ENCODE assay signal across 1 cellular context in genomic region chr5:157948738-157949410, GRCh38.
TF ChIP-seq lines count a peak whose summit lies in the region.

No MANE protein-coding gene starts in this region.

TF ChIP-seq in K562, 482 proteins besides CTCF, POLR2A, EP300 and RAD21 (continued from another document and continues in another):
- TF ChIP-seq STAT6 (CRISPR knock-in tag; IDR thresholded peaks at IDR 0.05) (no peak), RCOR1 (IDR thresholded peaks at IDR 0.05; ENCODE audit: borderline replicate concordance in 1 of 2, low read depth in 2 of 2, low read length in 2 of 2) (peak in 1 of 2 experiments; percentile 35; a peak in 1 of 4 replicates), HNRNPK (IDR thresholded peaks at IDR 0.05; ENCODE audit: low read depth, low read length, poor library complexity, severe bottlenecking) (no peak), TBP (optimal IDR thresholded peaks at IDR 0.05; ENCODE audit: low read depth, low read length) (peak; percentile 20), PCBP2 (IDR thresholded peaks at IDR 0.05; ENCODE audit: low read depth, low read length, poor library complexity, severe bottlenecking) (no peak), ZNF277 (CRISPR knock-in tag; IDR thresholded peaks at IDR 0.05; ENCODE audit: borderline replicate concordance) (no peak), ETV6 (IDR thresholded peaks at IDR 0.05; ENCODE audit: borderline replicate concordance in 1 of 2, low read depth in 2 of 2, low read length in 1 of 2) (no peak), ETV6 (CRISPR knock-in tag; IDR thresholded peaks at IDR 0.05; ENCODE audit: borderline replicate concordance) (no peak), RNF2 (IDR thresholded peaks at IDR 0.05) (peak; percentile 52; the same call in 1 of the 2 replicates), MTF1 (CRISPR knock-in tag; IDR thresholded peaks at IDR 0.05; ENCODE audit: borderline replicate concordance) (no peak), CREM (IDR thresholded peaks at IDR 0.05; ENCODE audit: low read depth) (0 out of 2 replicates have a peak, but pooled peaks have one; percentile 4), RB1 (IDR thresholded peaks at IDR 0.05; ENCODE audit: low read depth) (peak; percentile 61; the same call in 1 of the 2 replicates), PTTG1 (tag; IDR thresholded peaks at IDR 0.05; ENCODE audit: low read depth) (no peak), NR3C1 (CRISPR knock-in tag; IDR thresholded peaks at IDR 0.05) (no peak), CTBP1 (IDR thresholded peaks at IDR 0.05; ENCODE audit: borderline replicate concordance) (no peak; the same call in 1 of the 2 replicates), SMC3 (conservative IDR thresholded peaks at IDR 0.05; ENCODE audit: insufficient read depth, low read depth, low read length) (peak; percentile 78), ZC3H4 (CRISPR knock-in tag; IDR thresholded peaks at IDR 0.05; ENCODE audit: borderline replicate concordance) (no peak), SRF (CRISPR knock-in tag; IDR thresholded peaks at IDR 0.05) (peak; percentile 82 to 98; a peak in 3 of 4 replicates), ZBTB11 (CRISPR knock-in tag; IDR thresholded peaks at IDR 0.05) (peak in 1 of 3 experiments; percentile 53; a peak in 1 of 6 replicates), SLC30A9 (CRISPR knock-in tag; IDR thresholded peaks at IDR 0.05) (no peak), ATF1 (CRISPR knock-in tag; IDR thresholded peaks at IDR 0.05) (no peak), ATF1 (tag; IDR thresholded peaks at IDR 0.05) (no peak), TGIF2 (CRISPR knock-in tag; IDR thresholded peaks at IDR 0.05) (no peak), HDAC8 (tag; IDR thresholded peaks at IDR 0.05) (no peak), POLR2G (IDR thresholded peaks at IDR 0.05; ENCODE audit: low read depth, low read length) (no peak), FOXJ2 (tag; IDR thresholded peaks at IDR 0.05) (no peak), TEAD4 (IDR thresholded peaks at IDR 0.05; ENCODE audit: low read length) (peak; percentile 83), TEAD4 (CRISPR knock-in tag; IDR thresholded peaks at IDR 0.05; ENCODE audit: borderline replicate concordance) (no peak), MED1 (CRISPR knock-in tag; IDR thresholded peaks at IDR 0.05; ENCODE audit: borderline replicate concordance) (no peak), CBX8 (IDR thresholded peaks at IDR 0.05; ENCODE audit: borderline replicate concordance, extremely low read depth, low read depth, low read length, poor library complexity, severe bottlenecking) (no peak), ZNF780A (CRISPR knock-in tag; IDR thresholded peaks at IDR 0.05) (no peak), ZC3H8 (IDR thresholded peaks at IDR 0.05) (no peak), TRIM28 (IDR thresholded peaks at IDR 0.05) (no peak), ZNF766 (CRISPR knock-in tag; conservative IDR thresholded peaks at IDR 0.05) (peak; percentile 66; the same call in 1 of the 2 replicates), TFAM (CRISPR knock-in tag; conservative IDR thresholded peaks at IDR 0.05) (no peak), TAF9B (IDR thresholded peaks at IDR 0.05; ENCODE audit: partially characterized antibody) (no peak), PML (IDR thresholded peaks at IDR 0.05; ENCODE audit: low read length) (no peak), TARDBP (IDR thresholded peaks at IDR 0.05) (no peak), HNRNPH1 (optimal IDR thresholded peaks at IDR 0.05; ENCODE audit: low read depth, low read length) (no peak), CHAMP1 (IDR thresholded peaks at IDR 0.05) (no peak), ZKSCAN8 (CRISPR knock-in tag; IDR thresholded peaks at IDR 0.05) (no peak), NCOA6 (IDR thresholded peaks at IDR 0.05) (no peak), SIN3B (IDR thresholded peaks at IDR 0.05; ENCODE audit: low read depth) (no peak), ZNF644 (tag; IDR thresholded peaks at IDR 0.05; ENCODE audit: low read depth) (no peak), YBX1 (IDR thresholded peaks at IDR 0.05) (no peak), HDAC3 (IDR thresholded peaks at IDR 0.05; ENCODE audit: borderline replicate concordance, partially characterized antibody) (no peak)
- TF ChIP-seq, protein P1, sequence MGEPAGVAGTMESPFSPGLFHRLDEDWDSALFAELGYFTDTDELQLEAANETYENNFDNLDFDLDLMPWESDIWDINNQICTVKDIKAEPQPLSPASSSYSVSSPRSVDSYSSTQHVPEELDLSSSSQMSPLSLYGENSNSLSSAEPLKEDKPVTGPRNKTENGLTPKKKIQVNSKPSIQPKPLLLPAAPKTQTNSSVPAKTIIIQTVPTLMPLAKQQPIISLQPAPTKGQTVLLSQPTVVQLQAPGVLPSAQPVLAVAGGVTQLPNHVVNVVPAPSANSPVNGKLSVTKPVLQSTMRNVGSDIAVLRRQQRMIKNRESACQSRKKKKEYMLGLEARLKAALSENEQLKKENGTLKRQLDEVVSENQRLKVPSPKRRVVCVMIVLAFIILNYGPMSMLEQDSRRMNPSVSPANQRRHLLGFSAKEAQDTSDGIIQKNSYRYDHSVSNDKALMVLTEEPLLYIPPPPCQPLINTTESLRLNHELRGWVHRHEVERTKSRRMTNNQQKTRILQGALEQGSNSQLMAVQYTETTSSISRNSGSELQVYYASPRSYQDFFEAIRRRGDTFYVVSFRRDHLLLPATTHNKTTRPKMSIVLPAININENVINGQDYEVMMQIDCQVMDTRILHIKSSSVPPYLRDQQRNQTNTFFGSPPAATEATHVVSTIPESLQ (CRISPR knock-in tag; IDR thresholded peaks at IDR 0.05), result no peak
- TF ChIP-seq, protein P2, sequence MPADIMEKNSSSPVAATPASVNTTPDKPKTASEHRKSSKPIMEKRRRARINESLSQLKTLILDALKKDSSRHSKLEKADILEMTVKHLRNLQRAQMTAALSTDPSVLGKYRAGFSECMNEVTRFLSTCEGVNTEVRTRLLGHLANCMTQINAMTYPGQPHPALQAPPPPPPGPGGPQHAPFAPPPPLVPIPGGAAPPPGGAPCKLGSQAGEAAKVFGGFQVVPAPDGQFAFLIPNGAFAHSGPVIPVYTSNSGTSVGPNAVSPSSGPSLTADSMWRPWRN (IDR thresholded peaks at IDR 0.05; ENCODE audit: low read depth), result no peak
- TF ChIP-seq, protein P3, sequence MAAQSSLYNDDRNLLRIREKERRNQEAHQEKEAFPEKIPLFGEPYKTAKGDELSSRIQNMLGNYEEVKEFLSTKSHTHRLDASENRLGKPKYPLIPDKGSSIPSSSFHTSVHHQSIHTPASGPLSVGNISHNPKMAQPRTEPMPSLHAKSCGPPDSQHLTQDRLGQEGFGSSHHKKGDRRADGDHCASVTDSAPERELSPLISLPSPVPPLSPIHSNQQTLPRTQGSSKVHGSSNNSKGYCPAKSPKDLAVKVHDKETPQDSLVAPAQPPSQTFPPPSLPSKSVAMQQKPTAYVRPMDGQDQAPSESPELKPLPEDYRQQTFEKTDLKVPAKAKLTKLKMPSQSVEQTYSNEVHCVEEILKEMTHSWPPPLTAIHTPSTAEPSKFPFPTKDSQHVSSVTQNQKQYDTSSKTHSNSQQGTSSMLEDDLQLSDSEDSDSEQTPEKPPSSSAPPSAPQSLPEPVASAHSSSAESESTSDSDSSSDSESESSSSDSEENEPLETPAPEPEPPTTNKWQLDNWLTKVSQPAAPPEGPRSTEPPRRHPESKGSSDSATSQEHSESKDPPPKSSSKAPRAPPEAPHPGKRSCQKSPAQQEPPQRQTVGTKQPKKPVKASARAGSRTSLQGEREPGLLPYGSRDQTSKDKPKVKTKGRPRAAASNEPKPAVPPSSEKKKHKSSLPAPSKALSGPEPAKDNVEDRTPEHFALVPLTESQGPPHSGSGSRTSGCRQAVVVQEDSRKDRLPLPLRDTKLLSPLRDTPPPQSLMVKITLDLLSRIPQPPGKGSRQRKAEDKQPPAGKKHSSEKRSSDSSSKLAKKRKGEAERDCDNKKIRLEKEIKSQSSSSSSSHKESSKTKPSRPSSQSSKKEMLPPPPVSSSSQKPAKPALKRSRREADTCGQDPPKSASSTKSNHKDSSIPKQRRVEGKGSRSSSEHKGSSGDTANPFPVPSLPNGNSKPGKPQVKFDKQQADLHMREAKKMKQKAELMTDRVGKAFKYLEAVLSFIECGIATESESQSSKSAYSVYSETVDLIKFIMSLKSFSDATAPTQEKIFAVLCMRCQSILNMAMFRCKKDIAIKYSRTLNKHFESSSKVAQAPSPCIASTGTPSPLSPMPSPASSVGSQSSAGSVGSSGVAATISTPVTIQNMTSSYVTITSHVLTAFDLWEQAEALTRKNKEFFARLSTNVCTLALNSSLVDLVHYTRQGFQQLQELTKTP (IDR thresholded peaks at IDR 0.05; ENCODE audit: low read depth in 1 of 2, partially characterized antibody in 2 of 2), result peak in 1 of 2 experiments; percentile 16
- TF ChIP-seq, protein P4, sequence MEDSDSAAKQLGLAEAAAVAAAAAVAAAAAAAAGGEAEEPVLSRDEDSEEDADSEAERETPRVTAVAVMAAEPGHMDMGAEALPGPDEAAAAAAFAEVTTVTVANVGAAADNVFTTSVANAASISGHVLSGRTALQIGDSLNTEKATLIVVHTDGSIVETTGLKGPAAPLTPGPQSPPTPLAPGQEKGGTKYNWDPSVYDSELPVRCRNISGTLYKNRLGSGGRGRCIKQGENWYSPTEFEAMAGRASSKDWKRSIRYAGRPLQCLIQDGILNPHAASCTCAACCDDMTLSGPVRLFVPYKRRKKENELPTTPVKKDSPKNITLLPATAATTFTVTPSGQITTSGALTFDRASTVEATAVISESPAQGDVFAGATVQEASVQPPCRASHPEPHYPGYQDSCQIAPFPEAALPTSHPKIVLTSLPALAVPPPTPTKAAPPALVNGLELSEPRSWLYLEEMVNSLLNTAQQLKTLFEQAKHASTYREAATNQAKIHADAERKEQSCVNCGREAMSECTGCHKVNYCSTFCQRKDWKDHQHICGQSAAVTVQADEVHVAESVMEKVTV (CRISPR knock-in tag; IDR thresholded peaks at IDR 0.05), result peak; percentile 50; the same call in 1 of the 2 replicates
